In genomic region chr9:84002344-84002743, GRCh38 we compare ENCODE assay signal across 10 cellular contexts. TPM values are rescaled to one million over a fixed set of nuclear protein-coding genes. Genes with fewer than 3 reads are reported as not detected.
DNase-seq lines count a peak whose midpoint lies in the region; ATAC-seq and TF ChIP-seq lines count a peak whose summit lies in the region.
"Had no signal": no experiment of that assay in that cellular context is flagged by ENCODE, and none has a peak within 500 bp of the region (broad histone marks: within the 10 kb centered on the region; RNA-seq: fewer than 3 reads in every experiment).

No MANE protein-coding gene starts in this region.

- no peak overlapping the region for H3K4me3 ChIP-seq in GM23248
- peak overlapping the region in 1 of 2 experiments; percentile 31 for H3K4me3 ChIP-seq in mesenchymal stem cell (ENCODE audit: insufficient read depth in 1 of 2, low read depth in 1 of 2, low read length in 2 of 2)
- no peak overlapping the region for H3K4me3 ChIP-seq in dorsolateral prefrontal cortex
- H3K4me3 ChIP-seq: K562, SJSA1 had no signal

- in situ Hi-C loops in GM23248 (cut with MboI): no loop called here

- no peaks in the 10 kb centered on the region for H3K79me1 ChIP-seq in mesenchymal stem cell (replicated peaks; ENCODE audit: low read length, poor library complexity, severe bottlenecking)

- H3K18ac ChIP-seq in mesenchymal stem cell (ENCODE audit: low read depth in 1 of 2, low read length in 2 of 2): no peak overlapping the region

- H2AFZ ChIP-seq in GM23248: peak overlapping the region; percentile 22; the same call in 1 of the 2 replicates
- no peak overlapping the region for H2AFZ ChIP-seq in mesenchymal stem cell (ENCODE audit: low read depth, low read length)

- H2BK12ac ChIP-seq in mesenchymal stem cell (ENCODE audit: low read length in 2 of 2): no peak overlapping the region

- H3K27me3 ChIP-seq in GM23248 (replicated peaks; ENCODE audit: insufficient read depth) (no peaks in the 10 kb centered on the region), mesenchymal stem cell (ENCODE audit: control insufficient read depth in 1 of 2, insufficient read depth in 1 of 2, low read length in 2 of 2) (no peaks in the 10 kb centered on the region), dorsolateral prefrontal cortex (no peaks in the 10 kb centered on the region)
- H3K27me3 ChIP-seq: SJSA1 had no signal

- H2AK5ac ChIP-seq in mesenchymal stem cell (ENCODE audit: low read length, severe bottlenecking): no peak overlapping the region

- no peak overlapping the region for H3K9ac ChIP-seq in GM23248
- peak overlapping the region; percentile 15 for H3K9ac ChIP-seq in mesenchymal stem cell (ENCODE audit: low read length)

- H3K4me1 ChIP-seq in GM23248 (ENCODE audit: insufficient read depth) (peaks cover 15% of the 10 kb centered on the region), mesenchymal stem cell (ENCODE audit: control insufficient read depth, insufficient read depth, low read depth, low read length) (no peaks in the 10 kb centered on the region)
- H3K4me1 ChIP-seq: SJSA1 had no signal

- no peak overlapping the region for H4K8ac ChIP-seq in mesenchymal stem cell (ENCODE audit: low read length)

- H2BK5ac ChIP-seq in mesenchymal stem cell (ENCODE audit: low read depth, low read length, poor library complexity, severe bottlenecking): no peak overlapping the region

- H2BK120ac ChIP-seq in mesenchymal stem cell (ENCODE audit: low read depth, low read length): no peak overlapping the region

- no peak overlapping the region for H2BK15ac ChIP-seq in mesenchymal stem cell (ENCODE audit: low read depth, poor library complexity, severe bottlenecking)

- H3K14ac ChIP-seq in mesenchymal stem cell (ENCODE audit: low read length in 2 of 2): no peak overlapping the region

- TF ChIP-seq CTCF in dorsolateral prefrontal cortex (IDR thresholded peaks at IDR 0.05 in 54 of 56, conservative IDR thresholded peaks at IDR 0.05 in 2 of 56; ENCODE audit: low read depth in 1 of 56, partially characterized antibody in 56 of 56): no peak

- peaks cover under 1% of the 10 kb centered on the region; the same call in 1 of the 2 replicates for H3K36me3 ChIP-seq in GM23248 (ENCODE audit: low read depth)
- peaks cover 0 to 14% of the 10 kb centered on the region in 2 experiments for H3K36me3 ChIP-seq in mesenchymal stem cell (ENCODE audit: control insufficient read depth in 1 of 2, insufficient read depth in 2 of 2, low read depth in 1 of 2, low read length in 2 of 2)

- H3K9me3 ChIP-seq in GM23248 (ENCODE audit: low read depth) (no peaks in the 10 kb centered on the region), mesenchymal stem cell (ENCODE audit: control insufficient read depth, low read length) (no peaks in the 10 kb centered on the region)
- H3K9me3 ChIP-seq: SJSA1 had no signal

- H3K23ac ChIP-seq in mesenchymal stem cell (ENCODE audit: low read length in 2 of 2): no peak overlapping the region

- no peak overlapping the region for H4K91ac ChIP-seq in mesenchymal stem cell (ENCODE audit: low read length)

- no peaks in the 10 kb centered on the region for H3F3A ChIP-seq in GM23248 (ENCODE audit: insufficient read depth)

- H3K9me2 ChIP-seq in GM23248 (ENCODE audit: insufficient read depth): no peaks in the 10 kb centered on the region

- no peak overlapping the region for H3K4ac ChIP-seq in mesenchymal stem cell (ENCODE audit: low read depth in 1 of 2, low read length in 2 of 2)

- H4K20me1 ChIP-seq in GM23248 (ENCODE audit: insufficient read depth): no peaks in the 10 kb centered on the region

- H3K4me2 ChIP-seq in GM23248 (ENCODE audit: unreplicated experiment): no peak overlapping the region
- no peak overlapping the region for H3K4me2 ChIP-seq in mesenchymal stem cell (ENCODE audit: low read length, poor library complexity, severe bottlenecking)

- ATAC-seq in GM18861 (IDR thresholded peaks at IDR 0.05; ENCODE audit: unreplicated experiment): peak; percentile 84
- ATAC-seq in HG03039 (IDR thresholded peaks at IDR 0.05; ENCODE audit: unreplicated experiment): no peak
- ATAC-seq: K562 had no signal

- H3K27ac ChIP-seq in GM23248: no peak overlapping the region
- H3K27ac ChIP-seq in mesenchymal stem cell (ENCODE audit: low read length, poor library complexity, severe bottlenecking): no peak overlapping the region
- no peak overlapping the region for H3K27ac ChIP-seq in dorsolateral prefrontal cortex
- H3K27ac ChIP-seq: SJSA1 had no signal

- H3K79me2 ChIP-seq in GM23248 (ENCODE audit: insufficient read depth): no peaks in the 10 kb centered on the region

- intact Hi-C loops in posterior cingulate gyrus (cut with DNase I): no loop called here
- intact Hi-C loops in dorsolateral prefrontal cortex (cut with DNase I): no loop called here

- DNase-seq in GM23248 (peak; percentile 11), MV-4-11 (lab: John Stamatoyannopoulos, UW) (peak; percentile 11), mesenchymal stem cell (peak; percentile 50), NCI-H510A (lab: John Stamatoyannopoulos, UW) (no peak), posterior cingulate gyrus (no peak), dorsolateral prefrontal cortex (no peak)

RNA-seq across cellular contexts. Expression of gene RMI1, which starts 21.7 kb away (rescaled TPM):
- total RNA-seq in GM23248 (2014; rRNA removed; shearing (Covaris generic)): 5.1 and 5.7 TPM in 2 replicates
- polyA plus RNA-seq in GM23248 (2016; fragmentation: Nextera tagmentation; extraction: Ambion mirVana): 8.8 and 9.0 TPM in 2 replicates
- 4.1 TPM for polyA plus RNA-seq in mesenchymal stem cell (2013, experiment 1 of 2)
- polyA plus RNA-seq in mesenchymal stem cell (2013, experiment 2 of 2): 4.1 TPM
- total RNA-seq in dorsolateral prefrontal cortex: 10 to 100 TPM in 36 of 120 experiments, 1 to 10 TPM in 84; 5.5 to 13.7 (median 9.1) TPM

RNA-seq across cellular contexts. Expression of gene HNRNPK, which starts 22.3 kb away (rescaled TPM):
- 416 and 500 TPM in 2 replicates for total RNA-seq in GM23248 (2014; rRNA removed; shearing (Covaris generic))
- polyA plus RNA-seq in GM23248 (2016; fragmentation: Nextera tagmentation; extraction: Ambion mirVana): 369 and 370 TPM in 2 replicates
- 352 TPM for polyA plus RNA-seq in mesenchymal stem cell (2013, experiment 1 of 2)
- 352 TPM for polyA plus RNA-seq in mesenchymal stem cell (2013, experiment 2 of 2)
- total RNA-seq in dorsolateral prefrontal cortex: 100 to 1,000 TPM; 193 to 445 (median 361) TPM

Comparison
In these comparisons a context has a peak if more than half of its experiments do, and no peak if none do; other contexts are left out.
1. DNase-seq: peak in GM23248 (single experiment), MV-4-11 (single experiment) and mesenchymal stem cell (single experiment); none in NCI-H510A (single experiment), posterior cingulate gyrus (0 of 10) and dorsolateral prefrontal cortex (0 of 10).